Comparison of ENCODE assay signal across 10 cellular contexts in the genomic region with DNA sequence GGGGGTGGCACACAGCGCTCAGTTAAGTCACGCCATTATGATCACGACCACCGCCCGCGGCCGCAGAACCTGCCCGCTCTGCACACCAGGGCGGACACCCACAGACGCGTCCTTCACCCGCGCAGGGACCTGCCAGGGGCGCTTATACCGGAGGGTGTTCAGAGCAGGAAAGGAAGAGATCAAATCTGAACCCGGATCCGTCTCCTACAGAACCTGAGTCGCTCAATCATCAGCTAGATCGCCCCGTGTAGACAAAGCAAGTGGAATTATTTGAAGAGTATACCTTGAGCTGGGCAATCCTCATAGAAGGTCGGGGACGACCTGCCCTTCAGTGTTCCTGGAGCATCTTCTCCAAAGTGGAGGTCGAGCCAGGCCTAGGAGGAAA. TPM values are rescaled to one million over a fixed set of nuclear protein-coding genes. Genes with fewer than 3 reads are reported as not detected.
DNase-seq lines count a peak whose midpoint lies in the region; ATAC-seq and TF ChIP-seq lines count a peak whose summit lies in the region.
"Had no signal": no experiment of that assay in that cellular context is flagged by ENCODE, and none has a peak within 500 bp of the region (broad histone marks: within the 10 kb centered on the region; RNA-seq: fewer than 3 reads in every experiment).

No MANE protein-coding gene starts in this region.

- peak overlapping the region; percentile 87 for H3K4me3 Mint-ChIP-seq in activated naive CD8-positive, alpha-beta T cell treated with anti-CD3 and anti-CD28 coated beads, Interleukin-2, amount 10 ng/mL, durations not matched to agents 7 days and 5 days
- H3K4me3 Mint-ChIP-seq in naive thymus-derived CD8-positive, alpha-beta T cell, result peak overlapping the region; percentile 33 to 93 (median 78)

- H3K4me3 ChIP-seq in BLaER1 (0 out of 2 replicates have a peak overlapping the region, but pooled peaks have one; percentile 60), HL-60 (replicated peaks; ENCODE audit: insufficient read depth, low read length) (no peak overlapping the region)
- H3K4me3 ChIP-seq: ovary had no signal

- no peaks in the 10 kb centered on the region for H4K20me1 ChIP-seq in BLaER1

- no peak overlapping the region for H3K9ac ChIP-seq in BLaER1

- DNase-seq in HL-60 (ENCODE audit: low read depth in 1 of 2, low spot score in 1 of 2), result no peak
- no peak for DNase-seq in activated naive CD8-positive, alpha-beta T cell treated with anti-CD3 and anti-CD28 coated beads, Interleukin-2, amount 10 ng/mL, durations not matched to agents 7 days and 5 days
- peak in 1 of 10 donors; percentile 67 for DNase-seq in naive thymus-derived CD8-positive, alpha-beta T cell
- no peak for DNase-seq in cerebellar cortex (ENCODE audit: low spot score)
- no peak for DNase-seq in hypothalamus (lab: John Stamatoyannopoulos, UW)
- DNase-seq: NCI-H526 treated with DMSO at 0.1 percent for 48 hours had no signal

- H3K4me2 ChIP-seq in BLaER1, result peak overlapping the region; percentile 74; the same call in 1 of the 2 replicates

- no peaks in the 10 kb centered on the region for H3K27me3 Mint-ChIP-seq in activated naive CD8-positive, alpha-beta T cell treated with anti-CD3 and anti-CD28 coated beads, Interleukin-2, amount 10 ng/mL, durations not matched to agents 7 days and 5 days
- H3K27me3 Mint-ChIP-seq in naive thymus-derived CD8-positive, alpha-beta T cell, result no peaks in the 10 kb centered on the region

- peaks cover 38% of the 10 kb centered on the region for H3K4me1 ChIP-seq in BLaER1

- peaks cover 14% of the 10 kb centered on the region for H3K36me3 Mint-ChIP-seq in activated naive CD8-positive, alpha-beta T cell treated with anti-CD3 and anti-CD28 coated beads, Interleukin-2, amount 10 ng/mL, durations not matched to agents 7 days and 5 days
- peaks cover 0 to 9% (median 0%) of the 10 kb centered on the region in 3 donors for H3K36me3 Mint-ChIP-seq in naive thymus-derived CD8-positive, alpha-beta T cell

- peaks cover 30% of the 10 kb centered on the region for H3K4me1 Mint-ChIP-seq in activated naive CD8-positive, alpha-beta T cell treated with anti-CD3 and anti-CD28 coated beads, Interleukin-2, amount 10 ng/mL, durations not matched to agents 7 days and 5 days
- peaks cover 16 to 46% (median 41%) of the 10 kb centered on the region in 4 donors for H3K4me1 Mint-ChIP-seq in naive thymus-derived CD8-positive, alpha-beta T cell

- POLR2A ChIA-PET in activated naive CD8-positive, alpha-beta T cell treated with anti-CD3 and anti-CD28 coated beads, Interleukin-2, amount 10 ng/mL, durations not matched to agents 7 days and 5 days (lab: Charles Lee), result interaction anchor here (4.3 kb wide), 1 partner anchor 13 kb away, joined by 58 read pairs; the partner anchor contains the start of gene ZNF217
- POLR2A ChIA-PET in naive thymus-derived CD8-positive, alpha-beta T cell (lab: Charles Lee), result interaction anchor here (1.1 to 7.2 kb wide), 5 partner anchors 11 to 264 kb away, joined by 5 to 143 read pairs (median 10); partner anchors contain the start of gene ZNF217

- H3K27ac ChIP-seq in BLaER1 (peak overlapping the region; percentile 90; the same call in 1 of the 2 replicates), HL-60 (replicated peaks) (peak overlapping the region; percentile 95)

- H3K27ac Mint-ChIP-seq in activated naive CD8-positive, alpha-beta T cell treated with anti-CD3 and anti-CD28 coated beads, Interleukin-2, amount 10 ng/mL, durations not matched to agents 7 days and 5 days, result peak overlapping the region; percentile 72
- H3K27ac Mint-ChIP-seq in naive thymus-derived CD8-positive, alpha-beta T cell, result peak overlapping the region; percentile 87 to 100 (median 98)

- no peaks in the 10 kb centered on the region for H3K9me3 Mint-ChIP-seq in activated naive CD8-positive, alpha-beta T cell treated with anti-CD3 and anti-CD28 coated beads, Interleukin-2, amount 10 ng/mL, durations not matched to agents 7 days and 5 days
- H3K9me3 Mint-ChIP-seq in naive thymus-derived CD8-positive, alpha-beta T cell, result no peaks in the 10 kb centered on the region

- ATAC-seq in activated naive CD8-positive, alpha-beta T cell treated with anti-CD3 and anti-CD28 coated beads, Interleukin-2, amount 10 ng/mL, durations not matched to agents 7 days and 5 days (ENCODE audit: low read depth), result no peak
- no peak for ATAC-seq in naive thymus-derived CD8-positive, alpha-beta T cell
- no peak for ATAC-seq in GM19455 (IDR thresholded peaks at IDR 0.05; ENCODE audit: unreplicated experiment)
- no peak for ATAC-seq in HG03097 (IDR thresholded peaks at IDR 0.05; ENCODE audit: low FRiP score, unreplicated experiment)

- peaks cover 10% of the 10 kb centered on the region; the same call in 1 of the 2 replicates for H3K9me3 ChIP-seq in BLaER1
- H3K9me3 ChIP-seq: ovary had no signal

- no peaks in the 10 kb centered on the region for H3K27me3 ChIP-seq in BLaER1
- H3K27me3 ChIP-seq in HL-60 (ENCODE audit: insufficient read depth, poor library complexity, severe bottlenecking), result no peaks in the 10 kb centered on the region
- H3K27me3 ChIP-seq: ovary had no signal

- TF ChIP-seq CTCF in HL-60 (IDR thresholded peaks at IDR 0.05; ENCODE audit: insufficient read depth, low read length), result no peak

- H3K36me3 ChIP-seq in BLaER1, result no peaks in the 10 kb centered on the region
- H3K36me3 ChIP-seq: ovary had no signal

RNA-seq across cellular contexts. Expression of gene ZNF217, which starts 14.4 kb away (rescaled TPM):
- total RNA-seq in activated naive CD8-positive, alpha-beta T cell treated with anti-CD3 and anti-CD28 coated beads, Interleukin-2, amount 10 ng/mL, durations not matched to agents 7 days and 5 days, result 100 to 1,000 TPM; 133 to 144 TPM
- total RNA-seq in naive thymus-derived CD8-positive, alpha-beta T cell, result 100 to 1,000 TPM; 100 to 101 TPM
- polyA plus RNA-seq in naive thymus-derived CD8-positive, alpha-beta T cell, result 10 to 100 TPM; 21.5 to 34.2 (median 25.3) TPM
